Comparison of ENCODE assay signal across 8 cellular contexts in genomic region chr4:152780267-152780811, GRCh38. TPM values are rescaled to one million over a fixed set of nuclear protein-coding genes. Genes with fewer than 3 reads are reported as not detected.
A peak's percentile ranks its signal among the peaks of the same experiment; 100 is the strongest.
DNase-seq lines count a peak whose midpoint lies in the region; ATAC-seq and TF ChIP-seq lines count a peak whose summit lies in the region.

No MANE protein-coding gene starts in this region.

- CTCF ChIA-PET in Panc1 (lab: Charles Lee), result no interaction called here

- ATAC-seq in GM21737 (IDR thresholded peaks at IDR 0.05; ENCODE audit: unreplicated experiment), result peak; percentile 24
- peak; percentile 2 for ATAC-seq in Panc1
- peak; percentile 72 for ATAC-seq in mucosa of descending colon
- no peak for ATAC-seq in HG03095 (IDR thresholded peaks at IDR 0.05; ENCODE audit: unreplicated experiment)

- in situ Hi-C loops in Panc1 (cut with HindIII; ENCODE audit: low pct_unique_long_range_greater_than_20kb, low sequenced_read_pairs), result no loop called here

- peak; percentile 20 for DNase-seq in BE2C
- peak; percentile 2 for DNase-seq in Panc1 (ENCODE audit: low read depth, low spot score)
- no peak for DNase-seq in effector memory CD4-positive, alpha-beta T cell
- DNase-seq in mucosa of descending colon, result no peak
- DNase-seq in vagina (ENCODE audit: extremely low spot score in 2 of 2), result no peak
- DNase-seq in Ammon's horn (ENCODE audit: low spot score), result no peak

- intact Hi-C loops in Panc1 (cut with micrococcal nuclease; ENCODE audit: unreplicated experiment), result no loop called here
- intact Hi-C loops in mucosa of descending colon (cut with DNase I, micrococcal nuclease), result loop anchor here in 1 of 2 donors (5.0 kb wide), 1 partner anchor 177 kb away; no protein-coding TSS in a partner anchor
- intact Hi-C loops in vagina (cut with DNase I), result no loop called here

- TSS peak; percentile 83 for BruUV-seq in Panc1 (replicated peaks; lab: Mats Ljungman, UMichigan)

- H3K36me3 ChIP-seq in BE2C, result no peaks in the 10 kb centered on the region
- H3K36me3 ChIP-seq in Panc1 (ENCODE audit: control insufficient read depth, insufficient read depth, low read length), result peaks cover 3% of the 10 kb centered on the region; the same call in 1 of the 2 replicates
- H3K36me3 ChIP-seq in effector memory CD4-positive, alpha-beta T cell (ENCODE audit: control insufficient read depth, insufficient read depth, low read length), result no peaks in the 10 kb centered on the region
- no peaks in the 10 kb centered on the region for H3K36me3 ChIP-seq in mucosa of descending colon (ENCODE audit: low read depth)
- H3K36me3 ChIP-seq in vagina, result no peaks in the 10 kb centered on the region

- peak overlapping the region; percentile 88 for H3K4me3 ChIP-seq in BE2C (ENCODE audit: low read depth, low read length)
- peak overlapping the region; percentile 88 to 94 for H3K4me3 ChIP-seq in Panc1 (ENCODE audit: low read depth in 2 of 2, low read length in 2 of 2)
- peak overlapping the region; percentile 96 for H3K4me3 ChIP-seq in effector memory CD4-positive, alpha-beta T cell (ENCODE audit: insufficient read depth, low read depth, low read length, poor library complexity, severe bottlenecking)
- peak overlapping the region; percentile 56 for H3K4me3 ChIP-seq in mucosa of descending colon
- peak overlapping the region; percentile 88 to 92 for H3K4me3 ChIP-seq in vagina

- H3K27ac ChIP-seq in Panc1 (ENCODE audit: low read length) (peak overlapping the region; percentile 86), vagina (peak overlapping the region; percentile 95)
- peak overlapping the region; percentile 88 for H3K27ac ChIP-seq in effector memory CD4-positive, alpha-beta T cell (ENCODE audit: insufficient read depth, low read length, poor library complexity, severe bottlenecking)

- TF ChIP-seq CTCF in BE2C (IDR thresholded peaks at IDR 0.05; ENCODE audit: low read depth, low read length) (no peak), Panc1 (IDR thresholded peaks at IDR 0.05) (no peak), mucosa of descending colon (IDR thresholded peaks at IDR 0.05) (no peak), vagina (IDR thresholded peaks at IDR 0.05) (no peak)

- TF ChIP-seq POLR2A in vagina (IDR thresholded peaks at IDR 0.05), result no peak

- H3K4me1 ChIP-seq in BE2C, result peaks cover 9% of the 10 kb centered on the region
- H3K4me1 ChIP-seq in Panc1 (ENCODE audit: control insufficient read depth, insufficient read depth, low read length), result peaks cover 5% of the 10 kb centered on the region
- H3K4me1 ChIP-seq in effector memory CD4-positive, alpha-beta T cell (ENCODE audit: control insufficient read depth, insufficient read depth, low read length, poor library complexity, severe bottlenecking), result peaks cover 9% of the 10 kb centered on the region
- H3K4me1 ChIP-seq in mucosa of descending colon (ENCODE audit: low read depth), result peaks cover 16% of the 10 kb centered on the region
- H3K4me1 ChIP-seq in vagina, result peaks cover 51% of the 10 kb centered on the region

- H3K9me3 ChIP-seq in BE2C (no peaks in the 10 kb centered on the region), Panc1 (ENCODE audit: control insufficient read depth, insufficient read depth, low read depth, low read length) (no peaks in the 10 kb centered on the region), mucosa of descending colon (no peaks in the 10 kb centered on the region), vagina (no peaks in the 10 kb centered on the region)
- H3K9me3 ChIP-seq in effector memory CD4-positive, alpha-beta T cell (ENCODE audit: control insufficient read depth, low read length), result no peaks in the 10 kb centered on the region

- no peaks in the 10 kb centered on the region for H3K27me3 ChIP-seq in BE2C
- H3K27me3 ChIP-seq in Panc1 (ENCODE audit: control insufficient read depth, insufficient read depth, low read length), result no peaks in the 10 kb centered on the region
- no peaks in the 10 kb centered on the region for H3K27me3 ChIP-seq in effector memory CD4-positive, alpha-beta T cell (replicated peaks; ENCODE audit: control insufficient read depth, insufficient read depth, low read length, poor library complexity, severe bottlenecking)
- H3K27me3 ChIP-seq in vagina, result no peaks in the 10 kb centered on the region

- POLR2A ChIA-PET in Panc1 (lab: Charles Lee), result no interaction called here

RNA-seq across cellular contexts. Expression of gene ARFIP1, which starts 0.6 kb away (rescaled TPM):
- polyA plus RNA-seq in BE2C (2012; ENCODE audit: insufficient read depth, insufficient read length, low read depth), result 19.8 TPM
- total RNA-seq in Panc1 (2021; ENCODE audit: unreplicated experiment) (22.2 TPM), mucosa of descending colon (10 to 100 TPM; 41.9 to 81.4 (median 50.1) TPM), vagina (19.4 TPM)
- polyA plus RNA-seq in Panc1 (2012; ENCODE audit: insufficient read length), result 10.6 TPM

RNA-seq across cellular contexts. Expression of gene TIGD4, which starts 0.8 kb away (rescaled TPM):
- polyA plus RNA-seq in BE2C (2012; ENCODE audit: insufficient read depth, insufficient read length, low read depth), result not detected
- total RNA-seq in Panc1 (2021; ENCODE audit: unreplicated experiment) (0.33 TPM), mucosa of descending colon (under 1 TPM; 0.23 to 0.39 (median 0.38) TPM), vagina (0.49 TPM)
- polyA plus RNA-seq in Panc1 (2012; ENCODE audit: insufficient read length), result not detected

Comparison
In these comparisons a context has a peak if more than half of its experiments do, and no peak if none do; other contexts are left out.
1. DNase-seq: peak in BE2C (single experiment) and Panc1 (single experiment); none in effector memory CD4-positive, alpha-beta T cell (0 of 3), mucosa of descending colon (0 of 3), vagina (0 of 2) and Ammon's horn (single experiment).
2. Peak in every context shown above with its lines, with median percentiles within 50 percentile points of each other: H3K4me3 ChIP-seq and H3K27ac ChIP-seq.